In the genomic region with DNA sequence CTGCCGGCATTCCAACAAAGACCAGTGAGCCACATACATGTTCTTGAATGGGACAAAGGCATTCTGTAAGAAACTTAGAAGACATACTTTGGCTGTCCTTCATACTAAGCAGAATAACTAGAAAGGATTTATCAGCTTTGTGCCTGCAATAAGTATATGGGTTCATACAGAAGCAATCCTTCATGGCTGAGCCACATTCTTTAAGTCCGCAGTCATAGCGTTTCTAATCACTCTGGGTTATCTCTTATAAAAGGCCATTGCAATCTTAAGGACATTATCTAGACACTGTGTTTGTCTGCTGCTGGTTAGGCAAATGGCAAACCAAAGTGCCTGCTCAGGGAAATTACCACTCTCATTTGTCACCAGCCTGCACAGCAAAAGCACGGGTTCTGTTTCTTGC, we compare ENCODE assay signal across 3 cellular contexts.
"Had no signal": no experiment of that assay in that cellular context is flagged by ENCODE, and none has a peak within 500 bp of the region (broad histone marks: within the 10 kb centered on the region; RNA-seq: fewer than 3 reads in every experiment).

No MANE protein-coding gene starts in this region.

- DNase-seq: GDM1, GF-D8 had no signal

- H3K4me3 ChIP-seq: GM12878 had no signal
